Comparison of ENCODE assay signal across 20 cellular contexts in the genomic region with DNA sequence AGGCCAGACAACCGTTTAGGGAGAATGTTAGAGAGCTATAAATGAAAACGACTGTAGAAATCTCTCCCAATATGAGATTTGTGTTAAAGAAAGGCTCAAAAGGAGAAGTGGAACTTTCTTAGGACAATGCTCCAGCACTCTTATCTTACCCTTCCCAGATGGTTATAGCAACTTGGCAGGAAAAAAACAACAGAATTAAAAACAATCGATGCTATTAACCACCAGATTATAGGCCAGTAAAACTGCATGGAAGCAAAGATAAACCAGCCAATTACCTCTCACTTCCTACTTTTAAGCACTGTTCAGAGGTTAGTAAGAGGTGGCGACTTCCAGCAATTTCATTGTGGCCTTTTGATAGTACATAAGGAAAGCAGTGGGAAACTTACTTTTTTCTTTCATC.
"Had no signal": no experiment of that assay in that cellular context is flagged by ENCODE, and none has a peak within 500 bp of the region (broad histone marks: within the 10 kb centered on the region; RNA-seq: fewer than 3 reads in every experiment).

No MANE protein-coding gene starts in this region.

- H3K27ac ChIP-seq: brain microvascular endothelial cell, right lobe of liver, testis, upper lobe of right lung had no signal

- ATAC-seq: activated CD4-positive, CD25-positive, alpha-beta regulatory T cell treated with anti-CD3 and anti-CD28 coated beads, Interleukin-2, amount 50 U/mL, for 24 hours; activated CD8-positive, alpha-beta memory T cell treated with anti-CD3 and anti-CD28 coated beads, Interleukin-2, amount 10 ng/mL, durations not matched to agents 7 days and 5 days; esophagus mucosa; natural killer cell; right lobe of liver; stimulated activated naive CD8-positive, alpha-beta T cell treated with anti-CD3 and anti-CD28 coated beads, Interleukin-15, Interleukin-2, amounts not matched to agents 100 U/mL and 50 U/mL, for 24 hours; upper lobe of right lung had no signal

- H3K27me3 ChIP-seq: brain microvascular endothelial cell, right lobe of liver, testis, upper lobe of right lung had no signal

- H3K36me3 ChIP-seq: brain microvascular endothelial cell, right lobe of liver, upper lobe of right lung had no signal

- H3K4me3 ChIP-seq: right lobe of liver, testis, upper lobe of right lung had no signal

- DNase-seq: activated CD4-positive, alpha-beta T cell treated with anti-CD3 and anti-CD28 coated beads, Interleukin-2, amount 50 U/mL, for 4 hours; activated CD8-positive, alpha-beta memory T cell treated with anti-CD3 and anti-CD28 coated beads, Interleukin-2, amount 10 ng/mL, durations not matched to agents 7 days and 5 days; activated effector memory CD4-positive, alpha-beta T cell treated with Interleukin-2 at 50 U/mL for 16 hours; activated T-cell treated with anti-CD3 and anti-CD28 coated beads, Interleukin-2, amount 50 U/mL, for 24 hours; amygdala; brain microvascular endothelial cell; cerebellar nuclear complex; endodermal cell; foreskin fibroblast; head of caudate nucleus; natural killer cell; nucleus accumbens; right lobe of liver; stimulated activated CD4-positive, alpha-beta T cell treated with anti-CD3 and anti-CD28 coated beads, Interleukin-2, amount 100 ng/mL, for 48 hours; stimulated activated naive CD8-positive, alpha-beta T cell treated with anti-CD3 and anti-CD28 coated beads, Interleukin-15, Interleukin-2, amounts not matched to agents 100 U/mL and 50 U/mL, for 24 hours; testis; upper lobe of right lung had no signal

- H3K9me3 ChIP-seq: right lobe of liver, testis, upper lobe of right lung had no signal

- FAIRE-seq: TTC549 had no signal

- H3K4me1 ChIP-seq: upper lobe of right lung had no signal
